In genomic region chr2:45691152-45691551, GRCh38 we compare ENCODE assay signal across 15 cellular contexts. TPM values are rescaled to one million over a fixed set of nuclear protein-coding genes. Genes with fewer than 3 reads are reported as not detected.
DNase-seq lines count a peak whose midpoint lies in the region; ATAC-seq and TF ChIP-seq lines count a peak whose summit lies in the region.
"Had no signal": no experiment of that assay in that cellular context is flagged by ENCODE, and none has a peak within 500 bp of the region (broad histone marks: within the 10 kb centered on the region; RNA-seq: fewer than 3 reads in every experiment).

No MANE protein-coding gene starts in this region.

- no peak overlapping the region for H2AFZ ChIP-seq in SK-N-SH (ENCODE audit: low read depth)

- no peaks in the 10 kb centered on the region; the same call in 1 of the 2 replicates for H3K79me2 ChIP-seq in SK-N-SH (ENCODE audit: insufficient read depth)

- TF ChIP-seq CTCF in SK-N-SH (IDR thresholded peaks at IDR 0.05) (no peak), RWPE1 (conservative IDR thresholded peaks at IDR 0.05; ENCODE audit: low read depth) (no peak)

- H3K4me2 ChIP-seq in SK-N-SH = no peak overlapping the region

- peak overlapping the region; percentile 89 for H3K27ac Mint-ChIP-seq in stimulated activated naive B cell treated with anti-CD40 and anti-IgM and Interleukin-4, amounts not matched to agents 10 μg/mL and 1 μg/mL and 100 μg/mL, for 72 hours
- H3K27ac Mint-ChIP-seq: activated CD8-positive, alpha-beta T cell treated with anti-CD3 and anti-CD28 coated beads, Interleukin-2, amount 10 ng/mL, durations not matched to agents 7 days and 5 days had no signal

- H3K9me2 ChIP-seq in SK-N-SH = no peaks in the 10 kb centered on the region

- H3K9ac ChIP-seq in SK-N-SH = no peak overlapping the region

- TF ChIP-seq RAD21 in SK-N-SH (IDR thresholded peaks at IDR 0.05; ENCODE audit: low read length) = no peak

- no peak overlapping the region for H3K27ac ChIP-seq in SK-N-SH (ENCODE audit: low read depth in 2 of 2, low read length in 1 of 2)
- H3K27ac ChIP-seq in RWPE1 = no peak overlapping the region
- H3K27ac ChIP-seq: ascending aorta, esophagus muscularis mucosa, lower lobe of right lung, SJSA1, thoracic aorta had no signal

- no peaks in the 10 kb centered on the region for H3K36me3 Mint-ChIP-seq in stimulated activated naive B cell treated with anti-CD40 and anti-IgM and Interleukin-4, amounts not matched to agents 10 μg/mL and 1 μg/mL and 100 μg/mL, for 72 hours

- H3K36me3 ChIP-seq in SK-N-SH (replicated peaks in 1 of 2; ENCODE audit: control insufficient read depth in 1 of 2, insufficient read depth in 2 of 2, low read length in 1 of 2) = no peaks in the 10 kb centered on the region
- H3K36me3 ChIP-seq: ascending aorta, esophagus muscularis mucosa, lower lobe of right lung, SJSA1, thoracic aorta had no signal

- H3K27me3 ChIP-seq in SK-N-SH (ENCODE audit: insufficient read depth) = no peaks in the 10 kb centered on the region
- H3K27me3 ChIP-seq: ascending aorta, esophagus muscularis mucosa had no signal

- TF ChIP-seq EP300 in SK-N-SH (IDR thresholded peaks at IDR 0.05; ENCODE audit: borderline replicate concordance in 1 of 2, low read depth in 1 of 2, low read length in 1 of 2) = no peak

- peak overlapping the region; percentile 50 to 52 for H3K4me3 Mint-ChIP-seq in stimulated activated naive B cell treated with anti-CD40 and anti-IgM and Interleukin-4, amounts not matched to agents 10 μg/mL and 1 μg/mL and 100 μg/mL, for 72 hours
- H3K4me3 Mint-ChIP-seq: activated CD8-positive, alpha-beta T cell treated with anti-CD3 and anti-CD28 coated beads, Interleukin-2, amount 10 ng/mL, durations not matched to agents 7 days and 5 days had no signal

- H3K27me3 Mint-ChIP-seq in stimulated activated naive B cell treated with anti-CD40 and anti-IgM and Interleukin-4, amounts not matched to agents 10 μg/mL and 1 μg/mL and 100 μg/mL, for 72 hours = no peaks in the 10 kb centered on the region

- H3K9me3 ChIP-seq in SK-N-SH = no peaks in the 10 kb centered on the region
- H3K9me3 ChIP-seq: ascending aorta, esophagus muscularis mucosa, lower lobe of right lung, SJSA1, thoracic aorta had no signal

- no peak for ATAC-seq in SK-N-SH treated with all-trans-retinoic acid at 6 μM for 48 hours
- peak; percentile 56 for ATAC-seq in HG02840 (IDR thresholded peaks at IDR 0.05; ENCODE audit: low FRiP score, unreplicated experiment)
- ATAC-seq in stimulated activated naive B cell treated with anti-CD40 and anti-IgM and Interleukin-4, amounts not matched to agents 10 μg/mL and 1 μg/mL and 100 μg/mL, for 72 hours (replicated peaks) = peak; percentile 80 to 81
- ATAC-seq: activated CD8-positive, alpha-beta T cell treated with anti-CD3 and anti-CD28 coated beads, Interleukin-2, amount 10 ng/mL, durations not matched to agents 7 days and 5 days had no signal

- no peaks in the 10 kb centered on the region for H3F3A ChIP-seq in SK-N-SH (replicated peaks; ENCODE audit: insufficient read depth)

- DNase-seq in SK-N-SH = no peak
- peak; percentile 72 for DNase-seq in RPMI8226
- DNase-seq in stimulated activated naive B cell treated with anti-CD40 and anti-IgM and Interleukin-4, amounts not matched to agents 10 μg/mL and 1 μg/mL and 100 μg/mL, for 72 hours = peak; percentile 58
- no peak for DNase-seq in 8988T
- no peak for DNase-seq in RWPE1 (ENCODE audit: low spot score)
- no peak for DNase-seq in NCI-H187 (lab: John Stamatoyannopoulos, UW)
- DNase-seq: activated CD8-positive, alpha-beta T cell treated with anti-CD3 and anti-CD28 coated beads, Interleukin-2, amount 10 ng/mL, durations not matched to agents 7 days and 5 days; lower lobe of right lung; NCI-H1694 had no signal

- CTCF ChIA-PET in SK-N-SH (lab: Yijun Ruan, JAX) = interaction anchor here (1.4 to 2.0 kb wide), 3 partner anchors 16 to 87 kb away, joined by 3 to 6 read pairs (median 5); no protein-coding TSS in a partner anchor
- CTCF ChIA-PET in RWPE1 (lab: Yijun Ruan, JAX) = interaction anchor here (0.6 kb wide), 1 partner anchor 245 kb away, joined by 3 read pairs; no protein-coding TSS in a partner anchor

- no peaks in the 10 kb centered on the region for H4K20me1 ChIP-seq in SK-N-SH (ENCODE audit: insufficient read depth)

- POLR2A ChIA-PET in SK-N-SH (lab: Yijun Ruan, JAX) (no interaction called here), RWPE1 (lab: Yijun Ruan, JAX; ENCODE audit: low non-redundant PET) (no interaction called here)

- 94% methylated on average over 6 of the region's 6 CpGs for WGBS in SK-N-SH (ENCODE audit: low lambda C conversion rate)

- H3K4me1 ChIP-seq in SK-N-SH (ENCODE audit: control insufficient read depth in 1 of 2, insufficient read depth in 2 of 2, low read depth in 1 of 2, low read length in 1 of 2) = peaks cover 0 to 18% of the 10 kb centered on the region in 2 experiments; a peak in 2 of 4 replicates
- H3K4me1 ChIP-seq: ascending aorta, SJSA1 had no signal

- H3K4me3 ChIP-seq in SK-N-SH (ENCODE audit: low read depth in 2 of 2, low read length in 1 of 2) = no peak overlapping the region
- H3K4me3 ChIP-seq: ascending aorta, esophagus muscularis mucosa, lower lobe of right lung, SJSA1, thoracic aorta had no signal

- no peaks in the 10 kb centered on the region for H3K9me3 Mint-ChIP-seq in stimulated activated naive B cell treated with anti-CD40 and anti-IgM and Interleukin-4, amounts not matched to agents 10 μg/mL and 1 μg/mL and 100 μg/mL, for 72 hours

- peaks cover 24 to 30% of the 10 kb centered on the region in 2 donors for H3K4me1 Mint-ChIP-seq in stimulated activated naive B cell treated with anti-CD40 and anti-IgM and Interleukin-4, amounts not matched to agents 10 μg/mL and 1 μg/mL and 100 μg/mL, for 72 hours

TF ChIP-seq in SK-N-SH, 30 proteins besides CTCF, POLR2A, EP300 and RAD21 (continues in another document):
- TF ChIP-seq MEF2A (IDR thresholded peaks at IDR 0.05; ENCODE audit: borderline replicate concordance, low read depth) = no peak
- TF ChIP-seq, protein P1, sequence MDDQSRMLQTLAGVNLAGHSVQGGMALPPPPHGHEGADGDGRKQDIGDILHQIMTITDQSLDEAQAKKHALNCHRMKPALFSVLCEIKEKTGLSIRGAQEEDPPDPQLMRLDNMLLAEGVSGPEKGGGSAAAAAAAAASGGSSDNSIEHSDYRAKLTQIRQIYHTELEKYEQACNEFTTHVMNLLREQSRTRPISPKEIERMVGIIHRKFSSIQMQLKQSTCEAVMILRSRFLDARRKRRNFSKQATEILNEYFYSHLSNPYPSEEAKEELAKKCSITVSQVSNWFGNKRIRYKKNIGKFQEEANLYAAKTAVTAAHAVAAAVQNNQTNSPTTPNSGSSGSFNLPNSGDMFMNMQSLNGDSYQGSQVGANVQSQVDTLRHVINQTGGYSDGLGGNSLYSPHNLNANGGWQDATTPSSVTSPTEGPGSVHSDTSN (IDR thresholded peaks at IDR 0.05) = peak; percentile 7; the same call in 1 of the 2 replicates
- TF ChIP-seq, protein P2, sequence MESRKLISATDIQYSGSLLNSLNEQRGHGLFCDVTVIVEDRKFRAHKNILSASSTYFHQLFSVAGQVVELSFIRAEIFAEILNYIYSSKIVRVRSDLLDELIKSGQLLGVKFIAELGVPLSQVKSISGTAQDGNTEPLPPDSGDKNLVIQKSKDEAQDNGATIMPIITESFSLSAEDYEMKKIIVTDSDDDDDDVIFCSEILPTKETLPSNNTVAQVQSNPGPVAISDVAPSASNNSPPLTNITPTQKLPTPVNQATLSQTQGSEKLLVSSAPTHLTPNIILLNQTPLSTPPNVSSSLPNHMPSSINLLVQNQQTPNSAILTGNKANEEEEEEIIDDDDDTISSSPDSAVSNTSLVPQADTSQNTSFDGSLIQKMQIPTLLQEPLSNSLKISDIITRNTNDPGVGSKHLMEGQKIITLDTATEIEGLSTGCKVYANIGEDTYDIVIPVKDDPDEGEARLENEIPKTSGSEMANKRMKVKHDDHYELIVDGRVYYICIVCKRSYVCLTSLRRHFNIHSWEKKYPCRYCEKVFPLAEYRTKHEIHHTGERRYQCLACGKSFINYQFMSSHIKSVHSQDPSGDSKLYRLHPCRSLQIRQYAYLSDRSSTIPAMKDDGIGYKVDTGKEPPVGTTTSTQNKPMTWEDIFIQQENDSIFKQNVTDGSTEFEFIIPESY (IDR thresholded peaks at IDR 0.05; ENCODE audit: borderline replicate concordance, low read depth) = no peak
- TF ChIP-seq SIN3A (IDR thresholded peaks at IDR 0.05; ENCODE audit: borderline replicate concordance, low read depth, low read length) = no peak
- no peak for TF ChIP-seq FOXJ3 (CRISPR knock-in tag; IDR thresholded peaks at IDR 0.05)

TF ChIP-seq in SK-N-SH treated with all-trans-retinoic acid at 6 μM for 48 hours, 23 proteins besides CTCF, POLR2A, EP300 and RAD21 (continues in another document):
- TF ChIP-seq ZNF565 (CRISPR knock-in tag; conservative IDR thresholded peaks at IDR 0.05; ENCODE audit: low read depth) (no peak), OSR1 (CRISPR knock-in tag; IDR thresholded peaks at IDR 0.05) (no peak), ZFP30 (CRISPR knock-in tag; IDR thresholded peaks at IDR 0.05) (no peak), BACH2 (CRISPR knock-in tag; IDR thresholded peaks at IDR 0.05; ENCODE audit: borderline replicate concordance) (no peak), PATZ1 (CRISPR knock-in tag; IDR thresholded peaks at IDR 0.05; ENCODE audit: borderline replicate concordance) (no peak), ISL1 (CRISPR knock-in tag; IDR thresholded peaks at IDR 0.05) (no peak), CSDC2 (CRISPR knock-in tag; IDR thresholded peaks at IDR 0.05) (no peak)

RNA-seq across cellular contexts. Expression of gene PRKCE, which starts 39.7 kb away (rescaled TPM):
- polyA plus RNA-seq in SK-N-SH (2012; rRNA removed) = 16.3 and 20.4 TPM in 2 replicates
- 16.0 and 19.1 TPM in 2 replicates for polyA plus RNA-seq in SK-N-SH (2012; cell fraction: cytosol; rRNA removed)
- polyA plus RNA-seq in SK-N-SH (2012; cell fraction: nucleus; rRNA removed) = 11.9 and 20.1 TPM in 2 replicates

Comparison
In these comparisons a context has a peak if more than half of its experiments do, and no peak if none do; other contexts are left out.
1. DNase-seq: peak in RPMI8226 (single experiment) and stimulated activated naive B cell treated with anti-CD40 and anti-IgM and Interleukin-4, amounts not matched to agents 10 μg/mL and 1 μg/mL and 100 μg/mL, for 72 hours (single experiment); none in SK-N-SH (single experiment), 8988T (single experiment), RWPE1 (single experiment) and NCI-H187 (0 of 2).